In the genomic region with DNA sequence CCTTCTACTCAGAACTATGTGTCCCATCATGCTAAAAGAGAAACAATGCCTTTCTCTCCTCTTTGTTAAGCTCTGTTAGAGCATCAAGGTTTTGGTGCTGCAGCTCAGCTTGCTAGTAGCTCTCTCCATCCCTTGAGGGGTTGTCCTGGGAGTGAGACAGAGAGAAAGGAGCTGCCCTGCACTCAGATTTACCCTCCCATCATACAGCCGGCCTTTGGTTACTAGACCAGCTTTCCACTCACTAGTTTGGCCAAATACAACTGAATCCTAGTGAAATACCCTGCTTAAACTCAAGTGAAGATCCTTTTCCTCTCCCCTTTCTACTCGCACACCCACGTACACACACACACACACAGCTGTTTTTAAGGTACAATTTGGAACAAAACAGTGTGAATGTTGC, we compare ENCODE assay signal across 18 cellular contexts. TPM values are rescaled to one million over a fixed set of nuclear protein-coding genes. Genes with fewer than 3 reads are reported as not detected.
A peak's percentile ranks its signal among the peaks of the same experiment; 100 is the strongest.
DNase-seq lines count a peak whose midpoint lies in the region; ATAC-seq and TF ChIP-seq lines count a peak whose summit lies in the region.
"Had no signal": no experiment of that assay in that cellular context is flagged by ENCODE, and none has a peak within 500 bp of the region (broad histone marks: within the 10 kb centered on the region; RNA-seq: fewer than 3 reads in every experiment).

No MANE protein-coding gene starts in this region.

- H3K36me3 ChIP-seq in upper lobe of right lung = no peaks in the 10 kb centered on the region

- H3K4me3 Mint-ChIP-seq in brain (peak overlapping the region; percentile 54 to 78 (median 59)), nephron progenitor cell (peak overlapping the region; percentile 22), CD14-positive monocyte (peak overlapping the region in 1 of 2 donors; percentile 54)
- H3K4me3 Mint-ChIP-seq: B cell; CD8-positive, alpha-beta T cell had no signal

- peaks cover 28% of the 10 kb centered on the region for H3K27me3 ChIP-seq in upper lobe of right lung

- H3K27ac Mint-ChIP-seq in brain (peak overlapping the region in 4 of 5 experiments; percentile 8 to 64 (median 27)), nephron progenitor cell (no peak overlapping the region), CD14-positive monocyte (no peak overlapping the region)
- H3K27ac Mint-ChIP-seq: B cell; CD8-positive, alpha-beta T cell; IgD-negative memory B cell had no signal

- H3K4me1 ChIP-seq in upper lobe of right lung = no peaks in the 10 kb centered on the region

- H3K9me3 Mint-ChIP-seq in brain (no peaks in the 10 kb centered on the region), nephron progenitor cell (no peaks in the 10 kb centered on the region), CD14-positive monocyte (peaks cover 0 to 5% (median 2%) of the 10 kb centered on the region in 7 donors)
- H3K9me3 Mint-ChIP-seq: CD8-positive, alpha-beta T cell; IgD-negative memory B cell had no signal

- peaks cover 60% of the 10 kb centered on the region for H3K4me1 Mint-ChIP-seq in brain
- H3K4me1 Mint-ChIP-seq in nephron progenitor cell = peaks cover 37% of the 10 kb centered on the region
- H3K4me1 Mint-ChIP-seq in CD14-positive monocyte = peaks cover 4% of the 10 kb centered on the region

- ATAC-seq in upper lobe of right lung (no peak), HG03457 (IDR thresholded peaks at IDR 0.05; ENCODE audit: unreplicated experiment) (no peak)
- ATAC-seq: CD8-positive, alpha-beta T cell had no signal

- no peaks in the 10 kb centered on the region for H3K9me3 ChIP-seq in upper lobe of right lung

- H3K36me3 Mint-ChIP-seq in brain (no peaks in the 10 kb centered on the region), nephron progenitor cell (ENCODE audit: low read depth) (no peaks in the 10 kb centered on the region), CD14-positive monocyte (peaks cover 4% of the 10 kb centered on the region in 2 donors)
- H3K36me3 Mint-ChIP-seq: CD8-positive, alpha-beta T cell; IgD-negative memory B cell had no signal

- DNase-seq in DMS79 treated with DMSO at 0.1 percent for 48 hours (lab: John Stamatoyannopoulos, UW) (peak; percentile 44), DMS79 (lab: John Stamatoyannopoulos, UW) (no peak), nephron progenitor cell (no peak), upper lobe of right lung (no peak), CD14-positive monocyte (ENCODE audit: low spot score) (no peak), OCI-M1 (lab: John Stamatoyannopoulos, UW) (no peak)
- DNase-seq: CD8-positive, alpha-beta T cell; DND-41; NCI-H1105; NCI-H1694; NCI-H526 treated with DMSO at 0.1 percent for 48 hours; RPMI8226 had no signal

- H3K27ac ChIP-seq in upper lobe of right lung = peak overlapping the region; percentile 48
- H3K27ac ChIP-seq: 22Rv1 had no signal

- H3K27me3 Mint-ChIP-seq in brain = peaks cover 48% of the 10 kb centered on the region
- H3K27me3 Mint-ChIP-seq in nephron progenitor cell (ENCODE audit: low read depth, poor library complexity) = peaks cover 7% of the 10 kb centered on the region
- H3K27me3 Mint-ChIP-seq in CD14-positive monocyte (ENCODE audit: low read depth in 3 of 3) = peaks cover 58 to 76% (median 63%) of the 10 kb centered on the region in 3 donors

- intact Hi-C loops in upper lobe of right lung (cut with DNase I) (no loop called here), CD14-positive monocyte (cut with micrococcal nuclease) (no loop called here)

- H3K4me3 ChIP-seq in upper lobe of right lung = no peak overlapping the region

- TF ChIP-seq CTCF in brain (conservative IDR thresholded peaks at IDR 0.05) (no peak), nephron progenitor cell (IDR thresholded peaks at IDR 0.05) (no peak), upper lobe of right lung (IDR thresholded peaks at IDR 0.05) (no peak), CD14-positive monocyte (IDR thresholded peaks at IDR 0.05) (no peak)

RNA-seq across cellular contexts. Expression of a gene that starts 2.3 kb away (rescaled TPM):
- polyA plus RNA-seq in brain (ENCODE audit: insufficient read depth, low read depth, low replicate concordance) = 195 TPM
- 30.6 TPM for total RNA-seq in upper lobe of right lung
- polyA plus RNA-seq in CD14-positive monocyte = not detected
- total RNA-seq: HT-29 had no signal
- polyA plus RNA-seq: IgD-negative memory B cell had no signal

Comparison
In these comparisons a context has a peak if more than half of its experiments do, and no peak if none do; other contexts are left out.
1. H3K27ac Mint-ChIP-seq: peak in brain (4 of 5); none in nephron progenitor cell (single experiment) and CD14-positive monocyte (0 of 7).
2. RNA of a gene that starts 2.3 kb away (polyA plus RNA-seq): 195 TPM in brain (single experiment); not detected in CD14-positive monocyte; every median in the first group is over 100 times any median in the second.